ENCODE assay signal across 1 cellular context in genomic region chr4:186643501-186644315, GRCh38.
TF ChIP-seq lines count a peak whose summit lies in the region.

No MANE protein-coding gene starts in this region.

TF ChIP-seq in WTC11, 78 proteins besides CTCF, POLR2A, EP300 and RAD21 (continued from another document):
- no peak for TF ChIP-seq E2F5 (CRISPR knock-in tag; IDR thresholded peaks at IDR 0.05)
- no peak for TF ChIP-seq ZNF232 (CRISPR knock-in tag; IDR thresholded peaks at IDR 0.05)
- no peak for TF ChIP-seq TEAD4 (CRISPR knock-in tag; IDR thresholded peaks at IDR 0.05)
- TF ChIP-seq IRF2 (CRISPR knock-in tag; IDR thresholded peaks at IDR 0.05; ENCODE audit: borderline replicate concordance, low read depth): no peak
- TF ChIP-seq E2F1 (CRISPR knock-in tag; IDR thresholded peaks at IDR 0.05): no peak
